Comparison of ENCODE assay signal across 24 cellular contexts in genomic region chr1:153970346-153970745, GRCh38. TPM values are rescaled to one million over a fixed set of nuclear protein-coding genes. Genes with fewer than 3 reads are reported as not detected.
DNase-seq lines count a peak whose midpoint lies in the region; ATAC-seq and TF ChIP-seq lines count a peak whose summit lies in the region.
"Had no signal": no experiment of that assay in that cellular context is flagged by ENCODE, and none has a peak within 500 bp of the region (broad histone marks: within the 10 kb centered on the region; RNA-seq: fewer than 3 reads in every experiment).

No MANE protein-coding gene starts in this region.

- H3K4me3 ChIP-seq in CD8-positive, alpha-beta T cell (ENCODE audit: low read depth, low read length), result no peak overlapping the region

- H3K4me3 Mint-ChIP-seq in CD8-positive, alpha-beta T cell, result no peak overlapping the region
- H3K4me3 Mint-ChIP-seq in nephron (peak overlapping the region in 2 of 3 experiments; percentile 41 to 55), type B pancreatic cell (peak overlapping the region; percentile 31), chondrocyte (ENCODE audit: unreplicated experiment) (no peak overlapping the region), glutamatergic neuron (ENCODE audit: unreplicated experiment) (no peak overlapping the region)
- H3K4me3 Mint-ChIP-seq: B cell had no signal

- H3K4me1 ChIP-seq in CD8-positive, alpha-beta T cell (ENCODE audit: insufficient read depth, low read length), result peaks cover 19% of the 10 kb centered on the region

- no peaks in the 10 kb centered on the region for H3K9me3 ChIP-seq in CD8-positive, alpha-beta T cell (ENCODE audit: low read length)
- H3K9me3 ChIP-seq: SK-N-SH had no signal

- peaks cover 25% of the 10 kb centered on the region for H3K36me3 Mint-ChIP-seq in CD8-positive, alpha-beta T cell
- peaks cover 21% of the 10 kb centered on the region for H3K36me3 Mint-ChIP-seq in nephron (ENCODE audit: low read depth)
- peaks cover 12% of the 10 kb centered on the region for H3K36me3 Mint-ChIP-seq in type B pancreatic cell
- H3K36me3 Mint-ChIP-seq in chondrocyte (ENCODE audit: low read depth), result peaks cover 5% of the 10 kb centered on the region
- H3K36me3 Mint-ChIP-seq in glutamatergic neuron (ENCODE audit: unreplicated experiment), result no peaks in the 10 kb centered on the region

- peak overlapping the region; percentile 97; the same call in 1 of the 2 replicates for H3K27ac ChIP-seq in C4-2B
- H3K27ac ChIP-seq in CD8-positive, alpha-beta T cell (ENCODE audit: low read depth, low read length), result no peak overlapping the region

- TF ChIP-seq CTCF in C4-2B (conservative IDR thresholded peaks at IDR 0.05), result no peak
- TF ChIP-seq CTCF in CD8-positive, alpha-beta T cell (IDR thresholded peaks at IDR 0.05), result no peak
- TF ChIP-seq CTCF in nephron (IDR thresholded peaks at IDR 0.05; ENCODE audit: unreplicated experiment in 3 of 3), result no peak
- TF ChIP-seq CTCF in type B pancreatic cell (conservative IDR thresholded peaks at IDR 0.05), result no peak
- TF ChIP-seq CTCF in chondrocyte (IDR thresholded peaks at IDR 0.05), result no peak
- TF ChIP-seq CTCF in glutamatergic neuron (IDR thresholded peaks at IDR 0.05; ENCODE audit: partially characterized antibody, unreplicated experiment), result no peak

- CTCF ChIA-PET in CD8-positive, alpha-beta T cell (lab: Charles Lee), result interaction anchor here (1.0 kb wide), 2 partner anchors 15 to 16 kb away, joined by 4 to 5 read pairs; partner anchors contain the start of gene RAB13

- no peaks in the 10 kb centered on the region for H3K27me3 ChIP-seq in CD8-positive, alpha-beta T cell (ENCODE audit: insufficient read depth, low read length)

- H3K36me3 ChIP-seq in CD8-positive, alpha-beta T cell (ENCODE audit: insufficient read depth, low read length), result peaks cover 10% of the 10 kb centered on the region

- no peaks in the 10 kb centered on the region for H3K9me3 Mint-ChIP-seq in CD8-positive, alpha-beta T cell
- no peaks in the 10 kb centered on the region for H3K9me3 Mint-ChIP-seq in nephron
- no peaks in the 10 kb centered on the region for H3K9me3 Mint-ChIP-seq in type B pancreatic cell
- H3K9me3 Mint-ChIP-seq in chondrocyte (ENCODE audit: low read depth), result no peaks in the 10 kb centered on the region
- peaks cover 9% of the 10 kb centered on the region for H3K9me3 Mint-ChIP-seq in glutamatergic neuron (ENCODE audit: unreplicated experiment)
- H3K9me3 Mint-ChIP-seq: CD8-positive, alpha-beta memory T cell had no signal

- ATAC-seq in CD8-positive, alpha-beta T cell, result no peak
- ATAC-seq in GM21528 (IDR thresholded peaks at IDR 0.05; ENCODE audit: low FRiP score, unreplicated experiment), result no peak
- ATAC-seq: HepG2, Panc1 had no signal

- peak overlapping the region; percentile 10 for H3K27ac Mint-ChIP-seq in CD8-positive, alpha-beta T cell
- no peak overlapping the region for H3K27ac Mint-ChIP-seq in nephron
- no peak overlapping the region for H3K27ac Mint-ChIP-seq in type B pancreatic cell
- H3K27ac Mint-ChIP-seq in chondrocyte (ENCODE audit: unreplicated experiment), result no peak overlapping the region
- no peak overlapping the region for H3K27ac Mint-ChIP-seq in glutamatergic neuron (ENCODE audit: unreplicated experiment)
- H3K27ac Mint-ChIP-seq: B cell had no signal

- POLR2A ChIA-PET in CD8-positive, alpha-beta T cell (lab: Charles Lee), result interaction anchor here (0.6 kb wide), 1 partner anchor 251 kb away, joined by 3 read pairs; no protein-coding TSS in a partner anchor

- peaks cover 34% of the 10 kb centered on the region for H3K4me1 Mint-ChIP-seq in CD8-positive, alpha-beta T cell (ENCODE audit: low read depth)
- peaks cover 26% of the 10 kb centered on the region for H3K4me1 Mint-ChIP-seq in nephron
- H3K4me1 Mint-ChIP-seq in type B pancreatic cell (ENCODE audit: unreplicated experiment), result peaks cover 22% of the 10 kb centered on the region
- peaks cover 28% of the 10 kb centered on the region for H3K4me1 Mint-ChIP-seq in chondrocyte (ENCODE audit: low read depth)
- H3K4me1 Mint-ChIP-seq in glutamatergic neuron (ENCODE audit: low read depth, unreplicated experiment), result peaks cover 15% of the 10 kb centered on the region

- no peaks in the 10 kb centered on the region for H3K27me3 Mint-ChIP-seq in CD8-positive, alpha-beta T cell (ENCODE audit: low read depth)
- no peaks in the 10 kb centered on the region for H3K27me3 Mint-ChIP-seq in nephron (ENCODE audit: low read depth)
- no peaks in the 10 kb centered on the region for H3K27me3 Mint-ChIP-seq in type B pancreatic cell
- no peaks in the 10 kb centered on the region for H3K27me3 Mint-ChIP-seq in chondrocyte (ENCODE audit: low read depth)
- H3K27me3 Mint-ChIP-seq in glutamatergic neuron (ENCODE audit: unreplicated experiment), result peaks cover 13% of the 10 kb centered on the region
- H3K27me3 Mint-ChIP-seq: B cell; CD8-positive, alpha-beta memory T cell had no signal

- intact Hi-C loops in CD8-positive, alpha-beta T cell (cut with DNase I, micrococcal nuclease), result no loop called here

- no peak for DNase-seq in CD8-positive, alpha-beta T cell
- no peak for DNase-seq in type B pancreatic cell (ENCODE audit: extremely low spot score, unreplicated experiment)
- DNase-seq in chondrocyte (ENCODE audit: low spot score), result no peak
- no peak for DNase-seq in glutamatergic neuron
- DNase-seq: CD8-positive, alpha-beta memory T cell; DMS79 treated with DMSO at 0.1 percent for 48 hours; GF-D8; Karpas-422; NCI-H1092; NCI-H1417 treated with DMSO at 0.1 percent for 48 hours; NCI-H1694 treated with DMSO at 0.1 percent for 48 hours; NCI-H2081 treated with DMSO at 0.1 percent for 48 hours; NCI-H2171; NCI-H226; NCI-H510A; NCI-H69; SIG-M5; SK-N-SH had no signal

RNA-seq across cellular contexts. Expression of gene CREB3L4, which starts 2.6 kb away (rescaled TPM):
- 1 to 10 TPM; 3.0 to 3.7 TPM for total RNA-seq in CD8-positive, alpha-beta T cell
- total RNA-seq in type B pancreatic cell (ENCODE audit: low replicate concordance) (17.2 and 31.8 TPM in 2 replicates), chondrocyte (3.7 to 6.6 TPM (median 4.4 TPM) in 3 replicates), glutamatergic neuron (ENCODE audit: unreplicated experiment) (14.3 TPM)

RNA-seq across cellular contexts. Expression of gene SLC39A1, which starts 7.0 kb away (rescaled TPM):
- 1 to 10 TPM; 7.2 to 7.7 TPM for total RNA-seq in CD8-positive, alpha-beta T cell
- total RNA-seq in type B pancreatic cell (ENCODE audit: low replicate concordance), result 75.7 and 93.4 TPM in 2 replicates
- total RNA-seq in chondrocyte, result 83.5 to 87.8 TPM (median 85.6 TPM) in 3 replicates
- total RNA-seq in glutamatergic neuron (ENCODE audit: unreplicated experiment), result 28.1 TPM

RNA-seq across cellular contexts. Expression of gene JTB, which starts 7.1 kb away (rescaled TPM):
- 10 to 100 TPM; 90.4 to 91.1 TPM for total RNA-seq in CD8-positive, alpha-beta T cell
- 99.2 and 153 TPM in 2 replicates for total RNA-seq in type B pancreatic cell (ENCODE audit: low replicate concordance)
- total RNA-seq in chondrocyte, result 128 to 158 TPM (median 130 TPM) in 3 replicates
- total RNA-seq in glutamatergic neuron (ENCODE audit: unreplicated experiment), result 48.6 TPM

RNA-seq across cellular contexts. Expression of gene CRTC2, which starts 11.9 kb away (rescaled TPM):
- total RNA-seq in CD8-positive, alpha-beta T cell, result 100 to 1,000 TPM; 169 to 201 TPM
- 31.1 and 36.0 TPM in 2 replicates for total RNA-seq in type B pancreatic cell (ENCODE audit: low replicate concordance)
- 24.2 to 32.5 TPM (median 30.9 TPM) in 3 replicates for total RNA-seq in chondrocyte
- 47.3 TPM for total RNA-seq in glutamatergic neuron (ENCODE audit: unreplicated experiment)

RNA-seq across cellular contexts. Expression of gene RAB13, which starts 15.8 kb away (rescaled TPM):
- total RNA-seq in CD8-positive, alpha-beta T cell, result 1 to 10 TPM; 1.1 to 1.2 TPM
- total RNA-seq in type B pancreatic cell (ENCODE audit: low replicate concordance) (79.3 and 90.1 TPM in 2 replicates), chondrocyte (111 to 137 TPM (median 116 TPM) in 3 replicates), glutamatergic neuron (ENCODE audit: unreplicated experiment) (29.9 TPM)

Comparison
In these comparisons a context has a peak if more than half of its experiments do, and no peak if none do; other contexts are left out.
1. H3K4me3 Mint-ChIP-seq: peak in nephron (2 of 3) and type B pancreatic cell (single experiment); none in CD8-positive, alpha-beta T cell (single experiment), chondrocyte (single experiment) and glutamatergic neuron (single experiment).